ENCODE assay signal across 27 cellular contexts in genomic region chr20:56783826-56784225, GRCh38.
"Had no signal": no experiment of that assay in that cellular context is flagged by ENCODE, and none has a peak within 500 bp of the region (broad histone marks: within the 10 kb centered on the region; RNA-seq: fewer than 3 reads in every experiment).

No MANE protein-coding gene starts in this region.

- H3K9me3 ChIP-seq: colonic mucosa, esophagus squamous epithelium, gastroesophageal sphincter, heart left ventricle, left lung had no signal

- H3K27me3 ChIP-seq: colonic mucosa, hepatocyte had no signal

- FAIRE-seq: endometrium, frontal cortex, keratinocyte had no signal

- H3K4me1 ChIP-seq: colonic mucosa, left lung had no signal

- H3K4me3 ChIP-seq: colonic mucosa, esophagus squamous epithelium, gastroesophageal sphincter, heart left ventricle, hepatocyte, left lung, lung had no signal

- ATAC-seq: effector memory CD8-positive, alpha-beta T cell; esophagus mucosa; gastroesophageal sphincter; heart left ventricle; left cardiac atrium; left lung; left ventricle myocardium superior; naive thymus-derived CD4-positive, alpha-beta T cell; natural killer cell had no signal

- H3K27ac ChIP-seq: colonic mucosa, epithelial cell of prostate, hepatocyte, left lung had no signal

- H3K4me2 ChIP-seq: hepatocyte had no signal

- H3K36me3 ChIP-seq: colonic mucosa, esophagus squamous epithelium, gastroesophageal sphincter, heart left ventricle, left lung had no signal

- DNase-seq: colonic mucosa; cortex of kidney; effector CD8-positive, alpha-beta T cell; effector memory CD8-positive, alpha-beta T cell; endodermal cell; erythroblast; esophagus squamous epithelium; foreskin fibroblast; heart left ventricle; hypothalamus; immature natural killer cell; left cardiac atrium; left lung; left ventricle myocardium superior; mammary epithelial cell; mesendoderm; midbrain; naive thymus-derived CD4-positive, alpha-beta T cell; natural killer cell had no signal
